ENCODE assay signal across 16 cellular contexts in genomic region chr17:43409131-43409530, GRCh38.
"Had no signal": no experiment of that assay in that cellular context is flagged by ENCODE, and none has a peak within 500 bp of the region (broad histone marks: within the 10 kb centered on the region; RNA-seq: fewer than 3 reads in every experiment).

No MANE protein-coding gene starts in this region.

- H3K36me3 ChIP-seq: neural progenitor cell, spleen had no signal

- H3K27ac ChIP-seq: neural progenitor cell, spleen had no signal

- H3K9me3 ChIP-seq: spleen had no signal

- H3K4me1 Mint-ChIP-seq: activated CD4-positive, alpha-beta T cell treated with anti-CD3 and anti-CD28 coated beads for 36 hours; activated naive CD8-positive, alpha-beta T cell treated with anti-CD3 and anti-CD28 coated beads for 36 hours had no signal

- H3K4me2 ChIP-seq: neural progenitor cell had no signal

- H3K27me3 ChIP-seq: neural progenitor cell had no signal

- H3K4me3 Mint-ChIP-seq: activated CD4-positive, alpha-beta memory T cell treated with anti-CD3 and anti-CD28 coated beads, Interleukin-2, amount 10 ng/mL, durations not matched to agents 7 days and 5 days; activated CD4-positive, alpha-beta T cell treated with anti-CD3 and anti-CD28 coated beads for 36 hours; activated CD8-positive, alpha-beta memory T cell treated with anti-CD3 and anti-CD28 coated beads, Interleukin-2, amount 10 ng/mL, durations not matched to agents 7 days and 5 days; activated naive CD8-positive, alpha-beta T cell treated with anti-CD3 and anti-CD28 coated beads for 36 hours; effector memory CD8-positive, alpha-beta T cell; neural progenitor cell; stimulated activated naive B cell treated with anti-CD40 and anti-IgM and Interleukin-4, amounts not matched to agents 10 μg/mL and 1 μg/mL and 100 μg/mL, for 72 hours; WTC11 had no signal

- H3K4me3 ChIP-seq: lung, neural progenitor cell, spleen had no signal

- H3K9me3 Mint-ChIP-seq: activated CD4-positive, alpha-beta memory T cell treated with anti-CD3 and anti-CD28 coated beads, Interleukin-2, amount 10 ng/mL, durations not matched to agents 7 days and 5 days; activated naive CD8-positive, alpha-beta T cell treated with anti-CD3 and anti-CD28 coated beads for 36 hours; effector memory CD8-positive, alpha-beta T cell; naive B cell; stimulated activated naive B cell treated with anti-CD40 and anti-IgM and Interleukin-4, amounts not matched to agents 10 μg/mL and 1 μg/mL and 100 μg/mL, for 72 hours; WTC11 had no signal

- ATAC-seq: activated CD4-positive, alpha-beta T cell treated with anti-CD3 and anti-CD28 coated beads for 36 hours; activated CD8-positive, alpha-beta memory T cell treated with anti-CD3 and anti-CD28 coated beads, Interleukin-2, amount 10 ng/mL, durations not matched to agents 7 days and 5 days; effector memory CD8-positive, alpha-beta T cell; stimulated activated naive B cell treated with anti-CD40 and anti-IgM and Interleukin-4, amounts not matched to agents 10 μg/mL and 1 μg/mL and 100 μg/mL, for 72 hours; WTC11 had no signal

- H2AFZ ChIP-seq: neural progenitor cell had no signal

- H3K9ac ChIP-seq: neural progenitor cell had no signal

- H3K36me3 Mint-ChIP-seq: activated CD8-positive, alpha-beta memory T cell treated with anti-CD3 and anti-CD28 coated beads, Interleukin-2, amount 10 ng/mL, durations not matched to agents 7 days and 5 days; activated naive CD8-positive, alpha-beta T cell treated with anti-CD3 and anti-CD28 coated beads for 36 hours; naive B cell; neural progenitor cell; stimulated activated naive B cell treated with anti-CD40 and anti-IgM and Interleukin-4, amounts not matched to agents 10 μg/mL and 1 μg/mL and 100 μg/mL, for 72 hours; WTC11 had no signal

- DNase-seq: activated CD4-positive, alpha-beta memory T cell treated with anti-CD3 and anti-CD28 coated beads, Interleukin-2, amount 10 ng/mL, durations not matched to agents 7 days and 5 days; activated CD4-positive, alpha-beta T cell treated with anti-CD3 and anti-CD28 coated beads for 36 hours; activated CD8-positive, alpha-beta memory T cell treated with anti-CD3 and anti-CD28 coated beads, Interleukin-2, amount 10 ng/mL, durations not matched to agents 7 days and 5 days; activated naive CD4-positive, alpha-beta T cell; activated naive CD8-positive, alpha-beta T cell treated with anti-CD3 and anti-CD28 coated beads for 36 hours; amniotic stem cell; effector memory CD8-positive, alpha-beta T cell; hypothalamus; islet precursor cell; naive B cell; spleen; stimulated activated CD4-positive, alpha-beta T cell treated with anti-CD3 and anti-CD28 coated beads, Interleukin-4, amount 100 ng/mL, for 4 hours; stimulated activated naive B cell treated with anti-CD40 and anti-IgM and Interleukin-4, amounts not matched to agents 10 μg/mL and 1 μg/mL and 100 μg/mL, for 72 hours had no signal

- H3K27ac Mint-ChIP-seq: activated CD4-positive, alpha-beta memory T cell treated with anti-CD3 and anti-CD28 coated beads, Interleukin-2, amount 10 ng/mL, durations not matched to agents 7 days and 5 days; activated CD4-positive, alpha-beta T cell treated with anti-CD3 and anti-CD28 coated beads for 36 hours; activated CD8-positive, alpha-beta memory T cell treated with anti-CD3 and anti-CD28 coated beads, Interleukin-2, amount 10 ng/mL, durations not matched to agents 7 days and 5 days; activated naive CD8-positive, alpha-beta T cell treated with anti-CD3 and anti-CD28 coated beads for 36 hours; WTC11 had no signal
